ENCODE assay signal across 8 cellular contexts in the genomic region with DNA sequence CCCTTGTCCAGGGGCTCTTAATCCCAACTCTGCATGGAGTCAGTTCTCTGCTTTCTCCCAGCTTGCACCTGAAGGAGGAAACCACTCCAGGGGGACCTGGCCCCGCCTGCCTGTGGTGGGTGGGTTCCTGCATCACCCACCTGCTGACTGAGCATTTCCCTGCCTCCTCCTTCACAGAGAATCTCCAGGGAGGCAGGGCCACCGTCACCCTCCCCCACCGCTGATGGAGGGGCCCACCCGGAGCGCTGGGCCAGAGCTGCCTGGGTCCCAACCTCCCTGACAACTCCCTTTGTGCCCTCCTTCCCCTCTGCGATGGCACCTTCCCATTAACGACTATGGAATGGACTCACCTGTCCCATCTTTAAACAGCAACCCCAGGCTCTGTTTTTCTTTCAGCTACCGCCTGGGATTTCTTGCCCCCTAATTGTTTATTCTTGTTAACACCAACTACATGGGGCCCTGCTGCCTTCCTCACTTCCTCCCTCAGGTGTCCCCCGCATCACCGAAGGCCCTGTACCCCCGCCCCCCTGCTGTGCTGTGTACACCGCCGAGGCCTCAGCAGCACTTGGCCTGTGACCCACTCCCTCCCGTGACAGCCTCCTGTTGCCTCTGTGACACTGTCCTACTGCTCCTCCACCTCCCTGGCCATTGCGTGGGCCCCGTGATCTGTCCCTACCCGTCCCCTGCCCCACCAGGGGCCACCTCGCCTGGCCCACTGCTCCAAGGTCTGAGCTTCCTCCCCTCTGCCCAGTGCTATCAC. TPM values are rescaled to one million over a fixed set of nuclear protein-coding genes. Genes with fewer than 3 reads are reported as not detected.
A peak's percentile ranks its signal among the peaks of the same experiment; 100 is the strongest.
DNase-seq lines count a peak whose midpoint lies in the region; ATAC-seq, FAIRE-seq and TF ChIP-seq lines count a peak whose summit lies in the region.

No MANE protein-coding gene starts in this region.

- H3K9me2 ChIP-seq in GM23248 (ENCODE audit: insufficient read depth) (no peaks in the 10 kb centered on the region), PC-9 (ENCODE audit: insufficient read depth) (no peaks in the 10 kb centered on the region)

- H2AFZ ChIP-seq in GM23248 (peak overlapping the region; percentile 94), PC-9 (peak overlapping the region; percentile 80)

- H3F3A ChIP-seq in GM23248 (ENCODE audit: insufficient read depth), result no peaks in the 10 kb centered on the region
- H3F3A ChIP-seq in PC-9 (ENCODE audit: insufficient read depth, low read depth), result peaks cover 40% of the 10 kb centered on the region

- peak overlapping the region; percentile 83 for H3K4me2 ChIP-seq in GM23248 (ENCODE audit: unreplicated experiment)
- peak overlapping the region; percentile 94 for H3K4me2 ChIP-seq in PC-9

- H3K79me2 ChIP-seq in GM23248 (ENCODE audit: insufficient read depth), result no peaks in the 10 kb centered on the region
- peaks cover 7% of the 10 kb centered on the region for H3K79me2 ChIP-seq in PC-9 (ENCODE audit: low read depth)

- CTCF ChIA-PET in PC-9 (lab: Charles Lee), result interaction anchor here (0.6 to 1.1 kb wide), 3 partner anchors 16 to 234 kb away, joined by 3 to 4 read pairs (median 3); partner anchors contain the start of gene TBC1D24

- POLR2A ChIA-PET in PC-9 (lab: Charles Lee; ENCODE audit: unreplicated experiment), result interaction anchor here (0.6 to 1.2 kb wide), 3 partner anchors 9 to 965 kb away, joined by 4 to 16 read pairs (median 6); no protein-coding TSS in a partner anchor

- BruUV-seq in PC-9 (replicated peaks; lab: Mats Ljungman, UMichigan), result no TSS peak

- H3K4me1 ChIP-seq in GM23248 (ENCODE audit: insufficient read depth) (no peaks in the 10 kb centered on the region), PC-9 (replicated peaks; ENCODE audit: insufficient read depth) (peaks cover 19% of the 10 kb centered on the region)

- WGBS in GM23248 (ENCODE audit: low coverage in 1 of 2, low lambda C conversion rate in 2 of 2, missing lambda C conversion rate in 2 of 2), 2 experiments, result 23 to 40% methylated on average over 12 to 18 of the region's 18 CpGs

- TF ChIP-seq CTCF in PC-9 (conservative IDR thresholded peaks at IDR 0.05) (no peak), fibroblast of mammary gland (conservative IDR thresholded peaks at IDR 0.05; ENCODE audit: control insufficient read depth, insufficient read depth, low read depth, low read length) (no peak)

- DNase-seq in GM23248 (no peak), PC-9 (no peak), fibroblast of mammary gland (ENCODE audit: low read depth) (no peak), sciatic nerve (ENCODE audit: low spot score) (no peak), mesenteric fat pad (ENCODE audit: low spot score) (no peak), amygdala (lab: John Stamatoyannopoulos, UW) (no peak), SKM-1 treated with dmso at 0.1 percent for 144 hours (lab: John Stamatoyannopoulos, UW; ENCODE audit: unreplicated experiment) (no peak), GM12891 (ENCODE audit: insufficient read length, low spot score) (no peak)

- FAIRE-seq in GM12891 (lab: Jason Lieb, UNC), result no peak

- H3K27me3 ChIP-seq in GM23248 (replicated peaks; ENCODE audit: insufficient read depth), result no peaks in the 10 kb centered on the region
- no peaks in the 10 kb centered on the region for H3K27me3 ChIP-seq in PC-9 (ENCODE audit: insufficient read depth, low read depth)

- no peaks in the 10 kb centered on the region for H3K36me3 ChIP-seq in GM23248 (ENCODE audit: low read depth)
- H3K36me3 ChIP-seq in PC-9 (ENCODE audit: low read depth), result no peaks in the 10 kb centered on the region

- H4K20me1 ChIP-seq in GM23248 (ENCODE audit: insufficient read depth), result no peaks in the 10 kb centered on the region
- H4K20me1 ChIP-seq in PC-9 (ENCODE audit: insufficient read depth), result 0 out of 2 replicates have a peak, but pooled peaks cover 4% of the 10 kb centered on the region

- H3K9me3 ChIP-seq in GM23248 (ENCODE audit: low read depth) (no peaks in the 10 kb centered on the region), PC-9 (ENCODE audit: insufficient read depth, low read depth) (no peaks in the 10 kb centered on the region)

- peak; percentile 19 for ATAC-seq in sciatic nerve

- H3K27ac ChIP-seq in GM23248, result no peak overlapping the region
- H3K27ac ChIP-seq in PC-9, result no peak overlapping the region

- in situ Hi-C loops in GM23248 (cut with MboI), result no loop called here

- H3K9ac ChIP-seq in GM23248, result peak overlapping the region; percentile 76

- TF ChIP-seq POLR2A in GM12891 (IDR thresholded peaks at IDR 0.05; ENCODE audit: low read depth, low read length), result no peak

- intact Hi-C loops in PC-9 (cut with micrococcal nuclease; ENCODE audit: unreplicated experiment) (no loop called here), sciatic nerve (cut with DNase I) (no loop called here)

- H3K4me3 ChIP-seq in GM23248, result peak overlapping the region; percentile 78
- H3K4me3 ChIP-seq in PC-9, result peak overlapping the region; percentile 61
- H3K4me3 ChIP-seq in fibroblast of mammary gland (ENCODE audit: control insufficient read depth, low read depth, low read length), result peak overlapping the region; percentile 53

TF ChIP-seq in GM12891, 5 proteins besides CTCF, POLR2A, EP300 and RAD21:
- TF ChIP-seq POLR2AphosphoS5 (IDR thresholded peaks at IDR 0.05; ENCODE audit: low read depth, low read length) (no peak), TAF1 (IDR thresholded peaks at IDR 0.05; ENCODE audit: low read depth, low read length) (no peak), POU2F2 (IDR thresholded peaks at IDR 0.05; ENCODE audit: low read depth, low read length) (no peak), SPI1 (IDR thresholded peaks at IDR 0.05; ENCODE audit: low read depth, low read length) (no peak), PAX5 (IDR thresholded peaks at IDR 0.05; ENCODE audit: insufficient read depth, low read length, severe bottlenecking) (no peak)

RNA-seq across cellular contexts. Expression of gene TEDC2, which starts 0.8 kb away (rescaled TPM):
- 6.8 and 8.3 TPM in 2 replicates for total RNA-seq in GM23248 (2014; rRNA removed; shearing (Covaris generic))
- 4.2 and 4.8 TPM in 2 replicates for polyA plus RNA-seq in GM23248 (2016; fragmentation: Nextera tagmentation; extraction: Ambion mirVana)
- total RNA-seq in PC-9 (2021), result 26.3 and 28.0 TPM in 2 replicates
- total RNA-seq in sciatic nerve, result 0.58 TPM
- not detected for total RNA-seq in mesenteric fat pad
- polyA plus RNA-seq in GM12891 (2012; ENCODE audit: low read depth, missing spikeins), result 10.8 TPM

RNA-seq across cellular contexts. Expression of gene NTN3, which starts 12.0 kb away (rescaled TPM):
- total RNA-seq in GM23248 (2014; rRNA removed; shearing (Covaris generic)), result 1.8 TPM in 1 of 2 replicates, not detected in the other
- polyA plus RNA-seq in GM23248 (2016; fragmentation: Nextera tagmentation; extraction: Ambion mirVana), result not detected in 2 replicates
- total RNA-seq in PC-9 (2021), result 0.87 and 0.90 TPM in 2 replicates
- 0.36 TPM for total RNA-seq in sciatic nerve
- not detected for total RNA-seq in mesenteric fat pad
- polyA plus RNA-seq in GM12891 (2012; ENCODE audit: low read depth, missing spikeins), result not detected

RNA-seq across cellular contexts. Expression of gene TBC1D24, which starts 15.9 kb away (rescaled TPM):
- 17.8 and 18.7 TPM in 2 replicates for total RNA-seq in GM23248 (2014; rRNA removed; shearing (Covaris generic))
- polyA plus RNA-seq in GM23248 (2016; fragmentation: Nextera tagmentation; extraction: Ambion mirVana), result 9.3 and 10.1 TPM in 2 replicates
- total RNA-seq in PC-9 (2021), result 30.0 and 34.2 TPM in 2 replicates
- 15.4 TPM for total RNA-seq in sciatic nerve
- total RNA-seq in mesenteric fat pad, result 24.9 TPM
- polyA plus RNA-seq in GM12891 (2012; ENCODE audit: low read depth, missing spikeins), result 1.1 TPM

RNA-seq across cellular contexts. Expression of gene CCNF, which starts 29.8 kb away (rescaled TPM):
- 11.5 and 15.7 TPM in 2 replicates for total RNA-seq in GM23248 (2014; rRNA removed; shearing (Covaris generic))
- polyA plus RNA-seq in GM23248 (2016; fragmentation: Nextera tagmentation; extraction: Ambion mirVana), result 9.3 and 10.5 TPM in 2 replicates
- total RNA-seq in PC-9 (2021) (53.4 and 69.0 TPM in 2 replicates), sciatic nerve (1.8 TPM), mesenteric fat pad (3.9 TPM)
- polyA plus RNA-seq in GM12891 (2012; ENCODE audit: low read depth, missing spikeins), result 9.7 TPM

RNA-seq across cellular contexts. Expression of gene ATP6V0C, which starts 54.7 kb away (rescaled TPM):
- 43.2 and 44.9 TPM in 2 replicates for total RNA-seq in GM23248 (2014; rRNA removed; shearing (Covaris generic))
- 186 and 197 TPM in 2 replicates for polyA plus RNA-seq in GM23248 (2016; fragmentation: Nextera tagmentation; extraction: Ambion mirVana)
- total RNA-seq in PC-9 (2021) (205 and 249 TPM in 2 replicates), sciatic nerve (134 TPM), mesenteric fat pad (203 TPM)
- polyA plus RNA-seq in GM12891 (2012; ENCODE audit: low read depth, missing spikeins), result 103 TPM
